ENCODE assay signal across 13 cellular contexts in the genomic region with DNA sequence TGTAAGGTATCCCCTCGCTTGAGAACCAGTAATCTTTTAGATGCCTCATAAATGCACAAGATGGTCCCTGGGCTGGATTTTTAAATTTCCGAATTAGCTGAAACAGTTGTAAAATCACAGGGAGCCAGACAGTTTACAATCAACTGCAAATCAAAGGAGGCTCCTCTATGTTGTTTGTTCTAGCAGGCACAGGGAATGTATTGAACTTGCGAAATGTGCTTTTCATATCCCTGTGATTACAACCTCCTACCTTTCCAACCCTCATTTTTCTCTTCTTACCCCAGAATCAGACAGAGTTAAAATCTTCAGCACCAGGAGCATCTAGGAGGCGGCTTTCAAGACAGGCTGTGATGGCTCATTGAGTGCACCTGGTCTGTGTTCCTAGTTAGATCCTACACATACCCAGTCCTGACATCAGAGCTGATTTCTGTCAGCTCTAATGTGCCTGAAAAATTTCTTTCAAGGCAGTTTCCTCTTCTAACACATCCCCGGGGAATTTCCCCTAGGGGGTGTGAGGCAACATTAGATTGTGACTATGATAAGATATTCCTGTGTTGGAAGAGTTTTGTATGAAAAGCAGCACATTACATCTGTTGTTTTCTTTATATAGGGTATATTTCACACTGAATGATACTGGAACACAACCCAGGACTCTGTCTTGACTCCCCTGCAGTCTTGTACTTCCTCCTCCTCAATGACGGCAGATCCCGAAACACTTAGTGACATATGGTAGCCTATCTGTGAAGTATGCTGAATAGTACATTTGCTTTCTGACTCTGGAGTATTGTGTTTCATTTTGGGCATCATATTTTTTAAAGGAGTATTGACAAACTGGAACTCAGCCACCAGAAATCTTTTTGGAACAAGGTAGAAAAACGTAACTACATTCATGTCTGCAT. TPM values are rescaled to one million over a fixed set of nuclear protein-coding genes. Genes with fewer than 3 reads are reported as not detected.
A peak's percentile ranks its signal among the peaks of the same experiment; 100 is the strongest.
DNase-seq lines count a peak whose midpoint lies in the region; ATAC-seq and TF ChIP-seq lines count a peak whose summit lies in the region.
"Had no signal": no experiment of that assay in that cellular context is flagged by ENCODE, and none has a peak within 500 bp of the region (broad histone marks: within the 10 kb centered on the region; RNA-seq: fewer than 3 reads in every experiment).

No MANE protein-coding gene starts in this region.

- peaks cover 74% of the 10 kb centered on the region for H3K4me1 Mint-ChIP-seq in chondrocyte (ENCODE audit: low read depth)
- H3K4me1 Mint-ChIP-seq in mesothelial cell of epicardium, result peaks cover 51% of the 10 kb centered on the region
- no peaks in the 10 kb centered on the region for H3K4me1 Mint-ChIP-seq in stimulated activated effector memory CD8-positive, alpha-beta T cell treated with anti-CD3 and anti-CD28 coated beads, Interleukin-12 subunit alpha, Interleukin-12 subunit beta, amount 100 ng/mL, for 72 hours
- H3K4me1 Mint-ChIP-seq: B cell had no signal

- H3K9me3 Mint-ChIP-seq in chondrocyte (ENCODE audit: low read depth) (peaks cover 2% of the 10 kb centered on the region), mesothelial cell of epicardium (peaks cover 11% of the 10 kb centered on the region)
- no peaks in the 10 kb centered on the region for H3K9me3 Mint-ChIP-seq in stimulated activated effector memory CD8-positive, alpha-beta T cell treated with anti-CD3 and anti-CD28 coated beads, Interleukin-12 subunit alpha, Interleukin-12 subunit beta, amount 100 ng/mL, for 72 hours

- ATAC-seq in stimulated activated effector memory CD8-positive, alpha-beta T cell treated with anti-CD3 and anti-CD28 coated beads, Interleukin-12 subunit alpha, Interleukin-12 subunit beta, amount 100 ng/mL, for 72 hours, result no peak

- peak; percentile 21 for DNase-seq in CD1c-positive myeloid dendritic cell (ENCODE audit: extremely low spot score)
- DNase-seq in NCI-H524 treated with DMSO at 0.1 percent for 48 hours (lab: John Stamatoyannopoulos, UW), result peak; percentile 47
- DNase-seq in chondrocyte (ENCODE audit: low spot score), result no peak
- DNase-seq in mesothelial cell of epicardium (ENCODE audit: low spot score in 2 of 2, unreplicated experiment in 2 of 2), result no peak
- DNase-seq in OCI-M2 (lab: John Stamatoyannopoulos, UW; ENCODE audit: unreplicated experiment), result no peak
- no peak for DNase-seq in NCI-H187 treated with DMSO at 0.1 percent for 48 hours (lab: John Stamatoyannopoulos, UW)
- DNase-seq in cerebellum (ENCODE audit: low spot score), result no peak
- no peak for DNase-seq in stimulated activated effector memory CD8-positive, alpha-beta T cell treated with anti-CD3 and anti-CD28 coated beads, Interleukin-12 subunit alpha, Interleukin-12 subunit beta, amount 100 ng/mL, for 72 hours (ENCODE audit: low spot score in 2 of 2)
- DNase-seq: activated CD4-positive, alpha-beta T cell treated with anti-CD3 and anti-CD28 coated beads for 48 hours; GF-D8; NCI-H1092 treated with DMSO at 0.1 percent for 48 hours; T-helper 1 cell had no signal

- H3K27me3 Mint-ChIP-seq in chondrocyte (ENCODE audit: low read depth), result no peaks in the 10 kb centered on the region
- no peaks in the 10 kb centered on the region for H3K27me3 Mint-ChIP-seq in mesothelial cell of epicardium (ENCODE audit: low read depth)

- TF ChIP-seq CTCF in chondrocyte (IDR thresholded peaks at IDR 0.05) (no peak), mesothelial cell of epicardium (IDR thresholded peaks at IDR 0.05; ENCODE audit: unreplicated experiment) (no peak)

- no peaks in the 10 kb centered on the region for H3K36me3 Mint-ChIP-seq in chondrocyte (ENCODE audit: low read depth)
- peaks cover 3% of the 10 kb centered on the region for H3K36me3 Mint-ChIP-seq in mesothelial cell of epicardium
- no peaks in the 10 kb centered on the region for H3K36me3 Mint-ChIP-seq in stimulated activated effector memory CD8-positive, alpha-beta T cell treated with anti-CD3 and anti-CD28 coated beads, Interleukin-12 subunit alpha, Interleukin-12 subunit beta, amount 100 ng/mL, for 72 hours

- no peak overlapping the region for H3K4me3 Mint-ChIP-seq in chondrocyte (ENCODE audit: unreplicated experiment)
- no peak overlapping the region for H3K4me3 Mint-ChIP-seq in mesothelial cell of epicardium
- H3K4me3 Mint-ChIP-seq in stimulated activated effector memory CD8-positive, alpha-beta T cell treated with anti-CD3 and anti-CD28 coated beads, Interleukin-12 subunit alpha, Interleukin-12 subunit beta, amount 100 ng/mL, for 72 hours, result no peak overlapping the region
- H3K4me3 Mint-ChIP-seq: B cell had no signal

- H3K27ac Mint-ChIP-seq in chondrocyte (ENCODE audit: unreplicated experiment), result peak overlapping the region; percentile 60
- peak overlapping the region; percentile 89 for H3K27ac Mint-ChIP-seq in mesothelial cell of epicardium
- no peak overlapping the region for H3K27ac Mint-ChIP-seq in stimulated activated effector memory CD8-positive, alpha-beta T cell treated with anti-CD3 and anti-CD28 coated beads, Interleukin-12 subunit alpha, Interleukin-12 subunit beta, amount 100 ng/mL, for 72 hours
- H3K27ac Mint-ChIP-seq: B cell had no signal

RNA-seq across cellular contexts. Expression of gene CAVIN2, which starts 18.0 kb away (rescaled TPM):
- total RNA-seq in chondrocyte, result 1.8 to 5.7 TPM (median 2.2 TPM) in 3 replicates
- 0.72 to 0.96 TPM (median 0.80 TPM) in 3 replicates for total RNA-seq in mesothelial cell of epicardium
- 10.5 TPM for total RNA-seq in cerebellum
- total RNA-seq: B cell had no signal

Comparison
In these comparisons a context has a peak if more than half of its experiments do, and no peak if none do; other contexts are left out.
1. DNase-seq: peak in CD1c-positive myeloid dendritic cell (single experiment) and NCI-H524 treated with DMSO at 0.1 percent for 48 hours (single experiment); none in chondrocyte (single experiment), mesothelial cell of epicardium (0 of 2), OCI-M2 (single experiment), NCI-H187 treated with DMSO at 0.1 percent for 48 hours (single experiment), cerebellum (single experiment) and stimulated activated effector memory CD8-positive, alpha-beta T cell treated with anti-CD3 and anti-CD28 coated beads, Interleukin-12 subunit alpha, Interleukin-12 subunit beta, amount 100 ng/mL, for 72 hours (0 of 2).